Comparison of ENCODE assay signal across 10 cellular contexts in genomic region chr13:49113526-49114286, GRCh38.
A peak's percentile ranks its signal among the peaks of the same experiment; 100 is the strongest.
DNase-seq lines count a peak whose midpoint lies in the region; ATAC-seq, FAIRE-seq and TF ChIP-seq lines count a peak whose summit lies in the region.
"Had no signal": no experiment of that assay in that cellular context is flagged by ENCODE, and none has a peak within 500 bp of the region (broad histone marks: within the 10 kb centered on the region; RNA-seq: fewer than 3 reads in every experiment).

No MANE protein-coding gene starts in this region.

- H3K27ac ChIP-seq in GM12878 (ENCODE audit: control insufficient read depth, insufficient read depth) (peak overlapping the region; percentile 2; the same call in 1 of the 2 replicates), left lung (peak overlapping the region in 1 of 2 donors; percentile 3)

- peaks cover 41% of the 10 kb centered on the region for H3K79me2 ChIP-seq in GM12878 (ENCODE audit: control insufficient read depth, insufficient read depth, low read length)

- peak overlapping the region; percentile 1; the same call in 1 of the 2 replicates for H3K9ac ChIP-seq in GM12878 (ENCODE audit: control insufficient read depth, insufficient read depth, low read length)

- H3K27me3 ChIP-seq in GM12878 (replicated peaks in 1 of 2; ENCODE audit: control insufficient read depth in 2 of 2, insufficient read depth in 2 of 2, low read length in 1 of 2) (no peaks in the 10 kb centered on the region), left lung (no peaks in the 10 kb centered on the region)

- no peak for FAIRE-seq in GM12878 (lab: Jason Lieb, UNC)
- FAIRE-seq: small intestine had no signal

- H2AFZ ChIP-seq in GM12878 (ENCODE audit: control insufficient read depth, low read depth, low read length): no peak overlapping the region

- POLR2A ChIA-PET in GM12878 (lab: Charles Lee): no interaction called here

- H3K9me3 ChIP-seq in GM12878 (replicated peaks; ENCODE audit: control insufficient read depth, insufficient read depth, low read length) (no peaks in the 10 kb centered on the region; the same call in 2 of the 3 replicates), left lung (no peaks in the 10 kb centered on the region), mucosa of descending colon (no peaks in the 10 kb centered on the region)

- no peak overlapping the region; the same call in 1 of the 2 replicates for H3K4me2 ChIP-seq in GM12878 (ENCODE audit: control insufficient read depth, insufficient read depth)

- H4K20me1 ChIP-seq in GM12878 (ENCODE audit: control insufficient read depth, insufficient read depth): no peaks in the 10 kb centered on the region

- ATAC-seq in GM12878: peak; percentile 50
- ATAC-seq in left lung: peak; percentile 17
- no peak for ATAC-seq in mucosa of descending colon

- DNase-seq in AG20443 (ENCODE audit: low spot score): peak; percentile 48
- DNase-seq in Jurkat, Clone E6-1 (ENCODE audit: low read depth, low spot score): peak; percentile 18
- no peak for DNase-seq in GM12878 (ENCODE audit: low read depth, low spot score)
- no peak for DNase-seq in left lung
- no peak for DNase-seq in mucosa of descending colon
- no peak for DNase-seq in NCI-H69 (lab: John Stamatoyannopoulos, UW)
- no peak for DNase-seq in NCI-H82 (lab: John Stamatoyannopoulos, UW)
- DNase-seq in COLO829 (ENCODE audit: low spot score): no peak
- DNase-seq: Right ventricle myocardium superior, small intestine had no signal

- in situ Hi-C loops in GM12878 (cut with MboI): no loop called here

- 94% methylated on average over 1 of the region's 1 CpG for WGBS in GM12878 (ENCODE audit: insufficient coverage, insufficient replicate concordance, low lambda C conversion rate, missing lambda C conversion rate)

- no peak overlapping the region for H3K4me3 ChIP-seq in Jurkat, Clone E6-1 (ENCODE audit: low read length)
- H3K4me3 ChIP-seq in GM12878 (no peak overlapping the region; the same call in 1 of the 2 replicates), left lung (no peak overlapping the region), mucosa of descending colon (no peak overlapping the region)

- TF ChIP-seq POLR2A in GM12878 (IDR thresholded peaks at IDR 0.05; ENCODE audit: low read depth, low read length): no peak

- TF ChIP-seq EP300 in GM12878 (IDR thresholded peaks at IDR 0.05; ENCODE audit: borderline replicate concordance in 1 of 2, control insufficient read depth in 1 of 2, low read depth in 2 of 2, low read length in 2 of 2): no peak

- RAD21 ChIA-PET in GM12878 (lab: Charles Lee; ENCODE audit: unreplicated experiment): interaction anchor here (0.8 to 1.1 kb wide), 2 partner anchors 10 to 14 kb away, joined by 3 to 5 read pairs; no protein-coding TSS in a partner anchor

- no TSS peak for BruUV-seq in GM12878 (replicated peaks; lab: Mats Ljungman, UMichigan)

- TF ChIP-seq CTCF in GM12878 (IDR thresholded peaks at IDR 0.05 in 2 of 3, conservative IDR thresholded peaks at IDR 0.05 in 1 of 3; ENCODE audit: control insufficient read depth in 2 of 3, extremely low read depth in 1 of 3, insufficient read depth in 1 of 3, low read depth in 3 of 3, low read length in 3 of 3) (no peak), left lung (IDR thresholded peaks at IDR 0.05) (no peak), mucosa of descending colon (IDR thresholded peaks at IDR 0.05) (no peak)

- H3K4me1 ChIP-seq in GM12878 (ENCODE audit: control insufficient read depth, insufficient read depth, low read length) (no peaks in the 10 kb centered on the region), left lung (peaks cover 29 to 51% of the 10 kb centered on the region in 2 donors), mucosa of descending colon (ENCODE audit: low read depth) (peaks cover 26% of the 10 kb centered on the region)

- CTCF ChIA-PET in GM12878 (lab: Yijun Ruan, JAX): interaction anchor here (0.9 to 1.7 kb wide), 4 partner anchors 10 to 20 kb away, joined by 3 to 5 read pairs (median 4); no protein-coding TSS in a partner anchor

- SMC1A ChIA-PET in GM12878 (lab: Charles Lee; ENCODE audit: uncharacterized antibody, unreplicated experiment): interaction anchor here (2.6 to 4.7 kb wide), 2 partner anchors 12 to 134 kb away, joined by 11 to 30 read pairs; no protein-coding TSS in a partner anchor

- H3K36me3 ChIP-seq in GM12878 (ENCODE audit: control insufficient read depth in 2 of 2, insufficient read depth in 2 of 2, low read length in 1 of 2) (peaks cover 2 to 8% of the 10 kb centered on the region in 2 experiments; a peak in 3 of 4 replicates), left lung (peaks cover 0 to 37% of the 10 kb centered on the region in 2 donors), mucosa of descending colon (ENCODE audit: low read depth) (no peaks in the 10 kb centered on the region)

- intact Hi-C loops in GM12878 (cut with micrococcal nuclease; ENCODE audit: unreplicated experiment): loop anchor here (5.0 kb wide), 1 partner anchor 136 kb away; the partner anchor contains the start of gene FNDC3A
- intact Hi-C loops in left lung (cut with DNase I): no loop called here
- intact Hi-C loops in mucosa of descending colon (cut with DNase I, micrococcal nuclease): no loop called here

- no peak for TF ChIP-seq RAD21 in GM12878 (IDR thresholded peaks at IDR 0.05; ENCODE audit: insufficient read depth, low read depth, low read length)

TF ChIP-seq in GM12878, 131 proteins besides CTCF, POLR2A, EP300 and RAD21 (continues in another document):
- TF ChIP-seq CUX1 (IDR thresholded peaks at IDR 0.05; ENCODE audit: insufficient replicate concordance, low read depth, low read length): no peak
- TF ChIP-seq CBX5 (IDR thresholded peaks at IDR 0.05; ENCODE audit: low read depth): no peak
- no peak for TF ChIP-seq CHD1 (IDR thresholded peaks at IDR 0.05; ENCODE audit: low read depth, low read length)
- TF ChIP-seq ASH2L (IDR thresholded peaks at IDR 0.05; ENCODE audit: borderline replicate concordance, low read depth): no peak
- no peak for TF ChIP-seq ATF7 (IDR thresholded peaks at IDR 0.05; ENCODE audit: low read depth)
- TF ChIP-seq HDAC6 (IDR thresholded peaks at IDR 0.05; ENCODE audit: unreplicated experiment): no peak
- no peak for TF ChIP-seq BCLAF1 (IDR thresholded peaks at IDR 0.05)
- TF ChIP-seq JUNB (IDR thresholded peaks at IDR 0.05): no peak

Comparison
In these comparisons a context has a peak if more than half of its experiments do, and no peak if none do; other contexts are left out.
1. DNase-seq: peak in AG20443 (single experiment) and Jurkat, Clone E6-1 (single experiment); none in GM12878 (single experiment), left lung (0 of 2), mucosa of descending colon (0 of 3), NCI-H69 (single experiment), NCI-H82 (single experiment) and COLO829 (single experiment).